In genomic region chr2:39306626-39307025, GRCh38 we compare ENCODE assay signal across 23 cellular contexts.
"Had no signal": no experiment of that assay in that cellular context is flagged by ENCODE, and none has a peak within 500 bp of the region (broad histone marks: within the 10 kb centered on the region; RNA-seq: fewer than 3 reads in every experiment).

No MANE protein-coding gene starts in this region.

- H3K4me1 ChIP-seq: left lung, prostate gland, spleen, upper lobe of right lung had no signal

- H3K27ac ChIP-seq: left lung, neutrophil, ovary, prostate gland, spleen, upper lobe of right lung had no signal

- H3K4me3 ChIP-seq: left lung, lung, ovary, prostate gland, spleen, upper lobe of right lung had no signal

- H3K27me3 ChIP-seq: left lung, neutrophil, ovary, spleen, upper lobe of right lung had no signal

- H3K36me3 ChIP-seq: neutrophil, ovary, prostate gland had no signal

- DNase-seq: activated B cell treated with CpG ODN at 0.5 μM for 24 hours; activated CD4-positive, alpha-beta T cell treated with anti-CD3 and anti-CD28 coated beads for 36 hours; activated CD4-positive, alpha-beta T cell treated with anti-CD3 and anti-CD28 coated beads, Interleukin-2, amount 50 U/mL, for 4 hours; activated CD8-positive, alpha-beta memory T cell treated with anti-CD3 and anti-CD28 coated beads for 24 hours; activated CD8-positive, alpha-beta memory T cell treated with anti-CD3 and anti-CD28 coated beads, Interleukin-2, amount 50 U/mL, for 4 hours; activated naive CD4-positive, alpha-beta T cell treated with anti-CD3 and anti-CD28 coated beads for 36 hours; activated naive CD8-positive, alpha-beta T cell treated with anti-CD3 and anti-CD28 coated beads, Interleukin-2, amount 10 ng/mL, durations not matched to agents 7 days and 5 days; activated T-cell treated with anti-CD3 and anti-CD28 coated beads, Interleukin-2, amount 50 U/mL, for 4 hours; amygdala; effector memory CD4-positive, alpha-beta T cell; hippocampal formation; kidney glomerular epithelial cell; left lung; midbrain; ovary; spleen; stimulated activated CD4-positive, alpha-beta T cell treated with anti-CD3 and anti-CD28 coated beads, Interleukin-4, amount 100 ng/mL, for 1 hour; stimulated activated naive CD4-positive, alpha-beta T cell; T-helper 9 cell; upper lobe of right lung had no signal

- H3K9me3 ChIP-seq: left lung, neutrophil, ovary, prostate gland, spleen, upper lobe of right lung had no signal
